8 cellular contexts compared by ENCODE assay signal in genomic region chr14:67620217-67620789, GRCh38. TPM values are rescaled to one million over a fixed set of nuclear protein-coding genes. Genes with fewer than 3 reads are reported as not detected.
DNase-seq lines count a peak whose midpoint lies in the region; ATAC-seq and TF ChIP-seq lines count a peak whose summit lies in the region.

No MANE protein-coding gene starts in this region.

- H3K27ac ChIP-seq in H9 (ENCODE audit: insufficient read length, low read depth, low read length), result no peak overlapping the region
- peak overlapping the region; percentile 77 for H3K27ac ChIP-seq in VCaP
- peak overlapping the region; percentile 64 for H3K27ac ChIP-seq in neutrophil

- H3K4me1 Mint-ChIP-seq in H9, result peaks cover 23 to 30% of the 10 kb centered on the region in 2 experiments

- H3K36me3 ChIP-seq in neutrophil, result no peaks in the 10 kb centered on the region

- peaks cover 22 to 26% (median 23%) of the 10 kb centered on the region in 3 experiments for H3K36me3 Mint-ChIP-seq in H9 (ENCODE audit: insufficient read depth in 1 of 3, low read depth in 3 of 3)

- DNase-seq in AG04449 (ENCODE audit: low read depth, low spot score), result no peak
- peak; percentile 58 for DNase-seq in H9
- DNase-seq in fibroblast of the aortic adventitia (ENCODE audit: low read depth), result peak; percentile 13
- no peak for DNase-seq in T-helper 9 cell
- no peak for DNase-seq in CD1c-positive myeloid dendritic cell (ENCODE audit: extremely low spot score)

- H3K27ac Mint-ChIP-seq in H9, result peak overlapping the region; percentile 10 to 98 (median 61); a peak in 4 of 7 replicates

- H3K79me1 ChIP-seq in H9 (ENCODE audit: insufficient read depth, low read depth, low read length, poor library complexity, severe bottlenecking), result no peaks in the 10 kb centered on the region

- no peak overlapping the region for H2BK15ac ChIP-seq in H9 (ENCODE audit: low read depth, low read length)

- peaks cover 5% of the 10 kb centered on the region for H3K23me2 ChIP-seq in H9 (ENCODE audit: insufficient read length, low read depth, low read length, poor library complexity, severe bottlenecking)

- H4K20me1 ChIP-seq in H9 (ENCODE audit: control insufficient read depth, insufficient read depth, insufficient read length), result no peaks in the 10 kb centered on the region

- H3K9ac ChIP-seq in H9 (ENCODE audit: extremely low read depth, insufficient read length, low read length), result peak overlapping the region; percentile 71

- H3K9me3 ChIP-seq in H9 (ENCODE audit: control insufficient read depth, low read depth, low read length) (no peaks in the 10 kb centered on the region), neutrophil (no peaks in the 10 kb centered on the region)

- H2BK120ac ChIP-seq in H9 (ENCODE audit: low read depth, low read length, poor library complexity, severe bottlenecking), result no peak overlapping the region

- H3K23ac ChIP-seq in H9 (ENCODE audit: insufficient read length, low read depth, low read length), result no peak overlapping the region

- H3K4me2 ChIP-seq in H9 (ENCODE audit: insufficient read depth, insufficient read length, low read length), result peak overlapping the region; percentile 61

- H4K5ac ChIP-seq in H9 (ENCODE audit: insufficient read length, low read depth, low read length), result no peak overlapping the region

- no peaks in the 10 kb centered on the region; a peak in 2 of 5 replicates for H3K9me3 Mint-ChIP-seq in H9

- no peak overlapping the region for H2BK5ac ChIP-seq in H9 (ENCODE audit: insufficient read length, low read length)

- H2BK12ac ChIP-seq in H9 (ENCODE audit: insufficient read length, low read depth, low read length), result no peak overlapping the region

- no peak overlapping the region for H2AK5ac ChIP-seq in H9 (ENCODE audit: insufficient read length, low read length)

- H3K79me2 ChIP-seq in H9 (ENCODE audit: insufficient read depth, low read length), result no peaks in the 10 kb centered on the region

- peak overlapping the region; percentile 80; the same call in 1 of the 2 replicates for H3K14ac ChIP-seq in H9 (ENCODE audit: insufficient read depth, low read length)

- peak overlapping the region; percentile 92 to 94 for H3K4me3 Mint-ChIP-seq in H9

- H4K8ac ChIP-seq in H9 (replicated peaks; ENCODE audit: insufficient read length, low read depth, low read length), result no peak overlapping the region

- H3K4ac ChIP-seq in H9 (ENCODE audit: low read depth, low read length), result no peak overlapping the region

- no peak for ATAC-seq in HG03469 (IDR thresholded peaks at IDR 0.05; ENCODE audit: unreplicated experiment)

- CTCF ChIA-PET in AG04449 (lab: Yijun Ruan, JAX), result interaction anchor here (0.8 to 8.4 kb wide), 16 partner anchors 8 to 193 kb away, joined by 3 to 269 read pairs (median 4); partner anchors contain the start of gene RDH11

- H3K27me3 Mint-ChIP-seq in H9 (ENCODE audit: low read depth), result peaks cover 37% of the 10 kb centered on the region

- H3K56ac ChIP-seq in H9 (ENCODE audit: insufficient read length, low read depth, low read length), result no peak overlapping the region

- WGBS in H9 (ENCODE audit: extremely low coverage, insufficient read length, low lambda C conversion rate), result no CpG with 5 or more reads among the region's 19 CpGs

- peak overlapping the region; percentile 24 for H3K18ac ChIP-seq in H9 (ENCODE audit: insufficient read length, low read depth, low read length)

- TF ChIP-seq CTCF in AG04449 (IDR thresholded peaks at IDR 0.05; ENCODE audit: insufficient read depth, low read length, missing control alignments), result no peak
- TF ChIP-seq CTCF in H9 (conservative IDR thresholded peaks at IDR 0.05), result no peak
- TF ChIP-seq CTCF in VCaP (conservative IDR thresholded peaks at IDR 0.05), result no peak
- no peak for TF ChIP-seq CTCF in fibroblast of the aortic adventitia (IDR thresholded peaks at IDR 0.05; ENCODE audit: insufficient read depth, low read length)
- no peak for TF ChIP-seq CTCF in neutrophil (IDR thresholded peaks at IDR 0.05)

- no peaks in the 10 kb centered on the region; the same call in 1 of the 2 replicates for H3K4me1 ChIP-seq in H9 (ENCODE audit: insufficient read depth, low read length)
- peaks cover 8 to 10% of the 10 kb centered on the region in 2 experiments for H3K4me1 ChIP-seq in neutrophil (ENCODE audit: control insufficient read depth in 1 of 2, insufficient read depth in 1 of 2, low read depth in 1 of 2, low read length in 1 of 2)

- POLR2A ChIA-PET in AG04449 (lab: Yijun Ruan, JAX), result no interaction called here

- no peak overlapping the region for H2AFZ ChIP-seq in H9 (ENCODE audit: low read length)

- no peaks in the 10 kb centered on the region; the same call in 1 of the 2 replicates for H3K27me3 ChIP-seq in H9 (ENCODE audit: insufficient read depth, low read length)
- H3K27me3 ChIP-seq in neutrophil, result peaks cover 37% of the 10 kb centered on the region

- H3K4me3 ChIP-seq in AG04449 (ENCODE audit: low read depth, low read length), result peak overlapping the region; percentile 71
- H3K4me3 ChIP-seq in fibroblast of the aortic adventitia (ENCODE audit: low read depth, low read length), result peak overlapping the region; percentile 72
- H3K4me3 ChIP-seq in neutrophil (ENCODE audit: low read depth in 1 of 2, low read length in 1 of 2), result peak overlapping the region; percentile 68 to 69

- H4K91ac ChIP-seq in H9 (ENCODE audit: insufficient read length, low read depth, low read length), result no peak overlapping the region

- no peak overlapping the region for H3T11ph ChIP-seq in H9 (ENCODE audit: low read length)

- no peak overlapping the region for H2BK20ac ChIP-seq in H9 (ENCODE audit: low read depth, low read length, poor library complexity, severe bottlenecking)

RNA-seq across cellular contexts. Expression of gene ARG2, which starts 0.6 kb away (rescaled TPM):
- total RNA-seq in H9 (2021), result 35.2 and 35.5 TPM in 2 replicates
- 0.74 and 7.0 TPM in 2 replicates for total RNA-seq in fibroblast of the aortic adventitia (ENCODE audit: low replicate concordance)

RNA-seq across cellular contexts. Expression of gene PIGH, which starts 20.2 kb away (rescaled TPM):
- total RNA-seq in H9 (2021), result 9.3 and 9.4 TPM in 2 replicates
- total RNA-seq in fibroblast of the aortic adventitia (ENCODE audit: low replicate concordance), result 8.0 and 16.8 TPM in 2 replicates

RNA-seq across cellular contexts. Expression of gene VTI1B, which starts 54.1 kb away (rescaled TPM):
- total RNA-seq in H9 (2021), result 118 and 121 TPM in 2 replicates
- total RNA-seq in fibroblast of the aortic adventitia (ENCODE audit: low replicate concordance), result 48.5 and 69.0 TPM in 2 replicates

Comparison
In these comparisons a context has a peak if more than half of its experiments do, and no peak if none do; other contexts are left out.
1. DNase-seq: peak in H9 (single experiment) and fibroblast of the aortic adventitia (single experiment); none in AG04449 (single experiment), T-helper 9 cell (single experiment) and CD1c-positive myeloid dendritic cell (single experiment).
2. Peak in every context shown above with its lines, with median percentiles within 50 percentile points of each other: H3K4me3 ChIP-seq.